In the genomic region with DNA sequence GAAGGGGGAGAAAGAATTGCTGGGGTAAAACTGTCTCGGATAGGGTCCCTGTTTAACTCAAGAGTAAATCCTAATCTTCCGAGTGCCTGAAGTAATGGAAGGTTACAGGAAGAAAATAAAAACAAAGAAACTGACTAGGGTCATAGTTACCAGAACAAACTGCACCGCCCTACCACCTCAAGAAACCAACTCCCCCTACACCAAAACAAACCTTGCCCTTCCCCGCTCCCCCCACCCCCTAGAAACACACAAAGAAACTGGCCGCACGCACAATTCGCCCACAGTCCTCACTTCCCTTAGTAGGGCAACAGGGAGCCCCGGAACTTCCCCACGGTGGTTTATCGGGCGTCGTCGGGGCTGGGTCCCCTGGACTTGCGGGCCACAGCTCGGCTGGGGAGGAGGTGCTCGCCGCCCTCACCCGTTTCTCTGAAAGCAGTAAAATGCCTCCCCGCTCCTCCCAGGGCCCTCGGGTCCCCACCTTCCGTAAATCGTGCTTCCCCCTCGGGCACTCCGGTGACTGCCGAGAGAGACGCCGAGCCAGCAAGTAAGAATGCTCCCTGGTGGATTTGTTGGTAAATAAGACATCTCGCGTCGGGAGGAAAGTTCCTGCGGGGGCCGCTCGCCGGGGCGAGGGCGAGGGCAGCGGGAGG, we compare ENCODE assay signal across 8 cellular contexts. TPM values are rescaled to one million over a fixed set of nuclear protein-coding genes. Genes with fewer than 3 reads are reported as not detected.
DNase-seq lines count a peak whose midpoint lies in the region; ATAC-seq and TF ChIP-seq lines count a peak whose summit lies in the region.

No MANE protein-coding gene starts in this region.

- WGBS in prostate gland, result 3% methylated on average over 37 of the region's 37 CpGs

- H3K27me3 ChIP-seq in prostate gland (replicated peaks; ENCODE audit: insufficient read depth), result no peaks in the 10 kb centered on the region

- peak; percentile 17 for ATAC-seq in HG02623 (IDR thresholded peaks at IDR 0.05; ENCODE audit: unreplicated experiment)

- no peaks in the 10 kb centered on the region for H3K9me3 ChIP-seq in prostate gland

- intact Hi-C loops in prostate gland (cut with DNase I), result loop anchor here (5.0 kb wide), 1 partner anchor 46 kb away; no protein-coding TSS in a partner anchor

- no peaks in the 10 kb centered on the region for H3K36me3 ChIP-seq in prostate gland

- H3K27ac ChIP-seq in prostate gland, result peak overlapping the region; percentile 92 to 93

- H3K4me3 ChIP-seq in fibroblast of the aortic adventitia (ENCODE audit: low read depth, low read length) (peak overlapping the region; percentile 91), prostate gland (peak overlapping the region; percentile 67 to 72)

- no peaks in the 10 kb centered on the region for H3K4me1 ChIP-seq in prostate gland (replicated peaks)

- no peak for TF ChIP-seq POLR2A in prostate gland (IDR thresholded peaks at IDR 0.05)

- DNase-seq in NCI-H1417 (lab: John Stamatoyannopoulos, UW) (peak in 2 of 3 experiments; percentile 76 to 88), NCI-H1417 treated with DMSO at 0.1 percent for 48 hours (lab: John Stamatoyannopoulos, UW) (no peak), NCI-H69 (lab: John Stamatoyannopoulos, UW) (peak; percentile 99), activated T-cell treated with anti-CD3 and anti-CD28 coated beads for 4 hours (peak; percentile 30), fibroblast of the aortic adventitia (ENCODE audit: low read depth) (no peak), prostate gland (ENCODE audit: low spot score) (peak; percentile 44), HK-2 (ENCODE audit: unreplicated experiment) (no peak)

- TF ChIP-seq CTCF in fibroblast of the aortic adventitia (IDR thresholded peaks at IDR 0.05; ENCODE audit: insufficient read depth, low read length), result no peak
- TF ChIP-seq CTCF in prostate gland (IDR thresholded peaks at IDR 0.05), result no peak

RNA-seq across cellular contexts. Expression of a gene that starts 2.4 kb away (rescaled TPM):
- total RNA-seq in fibroblast of the aortic adventitia (ENCODE audit: low replicate concordance), result 4.4 and 14.9 TPM in 2 replicates
- total RNA-seq in prostate gland, result 10 to 100 TPM; 69.1 to 74.1 TPM

Comparison
In these comparisons a context has a peak if more than half of its experiments do, and no peak if none do; other contexts are left out.
1. DNase-seq: peak in NCI-H1417 (2 of 3), NCI-H69 (single experiment), activated T-cell treated with anti-CD3 and anti-CD28 coated beads for 4 hours (single experiment) and prostate gland (single experiment); none in NCI-H1417 treated with DMSO at 0.1 percent for 48 hours (single experiment), fibroblast of the aortic adventitia (single experiment) and HK-2 (single experiment).